In the genomic region with DNA sequence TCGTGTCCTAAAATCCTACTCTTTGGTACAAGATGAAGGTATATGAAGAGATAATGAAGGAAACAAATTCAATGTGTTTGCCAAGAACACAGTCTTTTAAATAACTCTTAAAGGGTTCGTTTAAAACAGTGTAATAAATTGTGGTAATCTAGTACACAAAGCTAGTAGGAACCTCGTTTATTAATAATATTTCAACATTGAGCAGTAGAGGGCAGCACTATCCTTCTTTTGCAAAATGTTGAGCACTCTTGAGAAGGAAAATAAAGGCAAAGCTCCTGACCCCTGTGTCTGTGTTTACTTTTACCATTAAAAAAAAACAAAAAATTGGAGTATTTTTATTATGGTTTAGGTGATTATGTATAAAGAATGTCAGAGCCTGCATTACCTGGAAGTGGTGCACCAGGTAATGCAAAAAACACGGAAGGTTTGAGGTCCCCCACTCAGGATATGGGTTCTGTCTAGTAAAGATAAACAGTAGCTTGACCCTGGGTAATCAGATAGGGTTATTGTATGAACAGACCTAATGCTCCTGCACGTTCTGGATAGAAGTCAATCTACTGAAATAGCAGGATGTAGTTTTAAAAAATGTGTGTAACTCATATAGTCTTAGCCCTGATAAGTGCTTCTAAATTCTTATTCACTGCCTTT, we compare ENCODE assay signal across 8 cellular contexts. TPM values are rescaled to one million over a fixed set of nuclear protein-coding genes. Genes with fewer than 3 reads are reported as not detected.
A peak's percentile ranks its signal among the peaks of the same experiment; 100 is the strongest.
DNase-seq lines count a peak whose midpoint lies in the region; FAIRE-seq and TF ChIP-seq lines count a peak whose summit lies in the region.

No MANE protein-coding gene starts in this region.

- DNase-seq in NCI-H1417 (lab: John Stamatoyannopoulos, UW) (peak in 2 of 3 experiments; percentile 63 to 71), NCI-H1417 treated with DMSO at 0.1 percent for 48 hours (lab: John Stamatoyannopoulos, UW) (no peak), HTR-8/SVneo (ENCODE audit: insufficient read length, low spot score) (peak; percentile 15), RCC 7860 (ENCODE audit: low spot score) (peak; percentile 31), epithelial cell of proximal tubule (ENCODE audit: low read depth) (no peak), non-pigmented ciliary epithelial cell (ENCODE audit: low read depth) (peak; percentile 10)
- DNase-seq in activated T-cell treated with anti-CD3 and anti-CD28 coated beads, Interleukin-2, amount 50 U/mL, for 1 hour = no peak
- DNase-seq in activated naive CD4-positive, alpha-beta T cell treated with Interleukin-2 at 50 U/mL for 16 hours = no peak

- peak; percentile 58 for TF ChIP-seq CTCF in epithelial cell of proximal tubule (conservative IDR thresholded peaks at IDR 0.05; ENCODE audit: low read depth, low read length)

- H3K4me3 ChIP-seq in epithelial cell of proximal tubule (ENCODE audit: low read depth, low read length) = no peak overlapping the region

- no peak for FAIRE-seq in HTR-8/SVneo (lab: Jason Lieb, UNC)
- FAIRE-seq in RCC 7860 (lab: Jason Lieb, UNC) = peak; percentile 76

RNA-seq across cellular contexts. Expression of a gene that starts 5.7 kb away (rescaled TPM):
- 51.0 and 81.0 TPM in 2 replicates for total RNA-seq in epithelial cell of proximal tubule

Comparison
In these comparisons a context has a peak if more than half of its experiments do, and no peak if none do; other contexts are left out.
1. DNase-seq: peak in NCI-H1417 (2 of 3), HTR-8/SVneo (single experiment), RCC 7860 (single experiment) and non-pigmented ciliary epithelial cell (single experiment); none in NCI-H1417 treated with DMSO at 0.1 percent for 48 hours (single experiment), epithelial cell of proximal tubule (single experiment), activated T-cell treated with anti-CD3 and anti-CD28 coated beads, Interleukin-2, amount 50 U/mL, for 1 hour (single experiment) and activated naive CD4-positive, alpha-beta T cell treated with Interleukin-2 at 50 U/mL for 16 hours (single experiment).